In genomic region chr12:20463920-20464524, GRCh38 we compare ENCODE assay signal across 9 cellular contexts.
DNase-seq lines count a peak whose midpoint lies in the region; ATAC-seq and FAIRE-seq lines count a peak whose summit lies in the region.
"Had no signal": no experiment of that assay in that cellular context is flagged by ENCODE, and none has a peak within 500 bp of the region (broad histone marks: within the 10 kb centered on the region; RNA-seq: fewer than 3 reads in every experiment).

No MANE protein-coding gene starts in this region.

- H3K4me3 Mint-ChIP-seq in activated naive CD8-positive, alpha-beta T cell treated with anti-CD3 and anti-CD28 coated beads for 36 hours = no peak overlapping the region

- no peaks in the 10 kb centered on the region for H3K9me3 Mint-ChIP-seq in activated naive CD8-positive, alpha-beta T cell treated with anti-CD3 and anti-CD28 coated beads for 36 hours

- no peak overlapping the region for H2BK120ac ChIP-seq in mesenchymal stem cell (ENCODE audit: low read depth, low read length)

- no peak overlapping the region for H3K27ac ChIP-seq in mesenchymal stem cell (ENCODE audit: low read length, poor library complexity, severe bottlenecking)

- no peak overlapping the region for H2BK5ac ChIP-seq in mesenchymal stem cell (ENCODE audit: low read depth, low read length, poor library complexity, severe bottlenecking)

- no peaks in the 10 kb centered on the region for H3K36me3 ChIP-seq in adipocyte (ENCODE audit: control insufficient read depth, insufficient read depth, low read length, severe bottlenecking)
- H3K36me3 ChIP-seq in mesenchymal stem cell (ENCODE audit: control insufficient read depth in 1 of 2, insufficient read depth in 2 of 2, low read depth in 1 of 2, low read length in 2 of 2) = no peaks in the 10 kb centered on the region

- H3K4me1 Mint-ChIP-seq in activated naive CD8-positive, alpha-beta T cell treated with anti-CD3 and anti-CD28 coated beads for 36 hours = no peaks in the 10 kb centered on the region

- H4K91ac ChIP-seq in mesenchymal stem cell (ENCODE audit: low read length) = no peak overlapping the region

- ATAC-seq in HG02798 (IDR thresholded peaks at IDR 0.05; ENCODE audit: poor library complexity, unreplicated experiment) (peak; percentile 44), esophagus mucosa (no peak)

- H3K4me3 ChIP-seq in adipocyte (ENCODE audit: low read length) = no peak overlapping the region
- no peak overlapping the region for H3K4me3 ChIP-seq in mesenchymal stem cell (ENCODE audit: insufficient read depth in 1 of 2, low read depth in 1 of 2, low read length in 2 of 2)

- H2AFZ ChIP-seq in mesenchymal stem cell (ENCODE audit: low read depth, low read length) = no peak overlapping the region

- no peaks in the 10 kb centered on the region for H3K27me3 ChIP-seq in adipocyte (replicated peaks; ENCODE audit: control insufficient read depth, insufficient read depth, low read length)
- no peaks in the 10 kb centered on the region for H3K27me3 ChIP-seq in mesenchymal stem cell (ENCODE audit: control insufficient read depth in 1 of 2, insufficient read depth in 1 of 2, low read length in 2 of 2)

- H3K4ac ChIP-seq in mesenchymal stem cell (ENCODE audit: low read depth in 1 of 2, low read length in 2 of 2) = no peak overlapping the region

- H3K4me1 ChIP-seq in adipocyte (ENCODE audit: control insufficient read depth, insufficient read depth, low read length) (peaks cover 26% of the 10 kb centered on the region), mesenchymal stem cell (ENCODE audit: control insufficient read depth, insufficient read depth, low read depth, low read length) (no peaks in the 10 kb centered on the region)

- no peaks in the 10 kb centered on the region for H3K36me3 Mint-ChIP-seq in activated naive CD8-positive, alpha-beta T cell treated with anti-CD3 and anti-CD28 coated beads for 36 hours

- H3K9me3 ChIP-seq in adipocyte (ENCODE audit: control insufficient read depth, low read length) (no peaks in the 10 kb centered on the region), mesenchymal stem cell (ENCODE audit: control insufficient read depth, low read length) (no peaks in the 10 kb centered on the region)

- H3K79me1 ChIP-seq in mesenchymal stem cell (replicated peaks; ENCODE audit: low read length, poor library complexity, severe bottlenecking) = no peaks in the 10 kb centered on the region

- H2BK12ac ChIP-seq in mesenchymal stem cell (ENCODE audit: low read length in 2 of 2) = no peak overlapping the region

- no CpG with 5 or more reads among the region's 2 CpGs for WGBS in mesenchymal stem cell

- no peak overlapping the region for H2AK5ac ChIP-seq in mesenchymal stem cell (ENCODE audit: low read length, severe bottlenecking)

- DNase-seq in CD1c-positive myeloid dendritic cell (ENCODE audit: extremely low spot score) = peak; percentile 4
- peak; percentile 70 for DNase-seq in adipocyte (ENCODE audit: low read depth)
- DNase-seq in mesenchymal stem cell = peak; percentile 32
- no peak for DNase-seq in HTR-8/SVneo (ENCODE audit: insufficient read length, low spot score)
- no peak for DNase-seq in activated naive CD8-positive, alpha-beta T cell treated with anti-CD3 and anti-CD28 coated beads for 36 hours
- DNase-seq in activated CD4-positive, alpha-beta T cell treated with anti-CD3 and anti-CD28 coated beads, Interleukin-2, amount 50 U/mL, for 1 hour = no peak
- DNase-seq: stimulated activated CD4-positive, alpha-beta T cell treated with anti-CD3 and anti-CD28 coated beads, Interleukin-4, amount 100 ng/mL, for 4 hours had no signal

- H4K8ac ChIP-seq in mesenchymal stem cell (ENCODE audit: low read length) = no peak overlapping the region

- H3K27me3 Mint-ChIP-seq in activated naive CD8-positive, alpha-beta T cell treated with anti-CD3 and anti-CD28 coated beads for 36 hours = no peaks in the 10 kb centered on the region

- no peak overlapping the region for H3K18ac ChIP-seq in mesenchymal stem cell (ENCODE audit: low read depth in 1 of 2, low read length in 2 of 2)

- no peak for FAIRE-seq in HTR-8/SVneo (lab: Jason Lieb, UNC)

- H3K9ac ChIP-seq in adipocyte (ENCODE audit: low read length) (no peak overlapping the region), mesenchymal stem cell (ENCODE audit: low read length) (no peak overlapping the region)

- H3K4me2 ChIP-seq in mesenchymal stem cell (ENCODE audit: low read length, poor library complexity, severe bottlenecking) = no peak overlapping the region

- H2BK15ac ChIP-seq in mesenchymal stem cell (ENCODE audit: low read depth, poor library complexity, severe bottlenecking) = no peak overlapping the region

- no peak overlapping the region for H3K23ac ChIP-seq in mesenchymal stem cell (ENCODE audit: low read length in 2 of 2)

- H3K14ac ChIP-seq in mesenchymal stem cell (ENCODE audit: low read length in 2 of 2) = no peak overlapping the region

- no peak overlapping the region for H3K27ac Mint-ChIP-seq in activated naive CD8-positive, alpha-beta T cell treated with anti-CD3 and anti-CD28 coated beads for 36 hours

Comparison
In these comparisons a context has a peak if more than half of its experiments do, and no peak if none do; other contexts are left out.
1. DNase-seq: peak in CD1c-positive myeloid dendritic cell (single experiment), adipocyte (single experiment) and mesenchymal stem cell (single experiment); none in HTR-8/SVneo (single experiment), activated naive CD8-positive, alpha-beta T cell treated with anti-CD3 and anti-CD28 coated beads for 36 hours (single experiment) and activated CD4-positive, alpha-beta T cell treated with anti-CD3 and anti-CD28 coated beads, Interleukin-2, amount 50 U/mL, for 1 hour (single experiment).